ENCODE assay signal across 9 cellular contexts in genomic region chr3:58994746-58995330, GRCh38. TPM values are rescaled to one million over a fixed set of nuclear protein-coding genes. Genes with fewer than 3 reads are reported as not detected.
DNase-seq lines count a peak whose midpoint lies in the region; TF ChIP-seq lines count a peak whose summit lies in the region.
"Had no signal": no experiment of that assay in that cellular context is flagged by ENCODE, and none has a peak within 500 bp of the region (broad histone marks: within the 10 kb centered on the region; RNA-seq: fewer than 3 reads in every experiment).

No MANE protein-coding gene starts in this region.

- in situ Hi-C loops in transverse colon (cut with MboI; ENCODE audit: low pct_ligation_motif_present in 1 of 4, low pct_unique_long_range_greater_than_20kb in 1 of 4, low sequenced_read_pairs in 3 of 4): no loop called here

- no peak overlapping the region for H3K4me3 ChIP-seq in transverse colon

- no peaks in the 10 kb centered on the region for H3K9me3 ChIP-seq in transverse colon

- H3K9me3 Mint-ChIP-seq in HFFc6: no peaks in the 10 kb centered on the region
- H3K9me3 Mint-ChIP-seq: activated naive CD8-positive, alpha-beta T cell treated with anti-CD3 and anti-CD28 coated beads, Interleukin-2, amount 10 ng/mL, durations not matched to agents 7 days and 5 days had no signal

- no peaks in the 10 kb centered on the region for H3K27me3 ChIP-seq in transverse colon

- no peaks in the 10 kb centered on the region for H3K36me3 ChIP-seq in transverse colon

- DNase-seq in SIG-M5 treated with dmso at 0.1 percent for 504 hours (lab: John Stamatoyannopoulos, UW; ENCODE audit: unreplicated experiment): peak; percentile 56
- no peak for DNase-seq in SIG-M5 (lab: John Stamatoyannopoulos, UW)
- DNase-seq in HFFc6: peak; percentile 61
- DNase-seq in NCI-H69 (lab: John Stamatoyannopoulos, UW): peak; percentile 83
- DNase-seq in amniotic epithelial cell (ENCODE audit: low read depth): peak; percentile 67
- peak; percentile 58 for DNase-seq in islet precursor cell
- peak; percentile 18 for DNase-seq in transverse colon
- DNase-seq in GF-D8 (lab: John Stamatoyannopoulos, UW): no peak
- DNase-seq: activated naive CD8-positive, alpha-beta T cell treated with anti-CD3 and anti-CD28 coated beads, Interleukin-2, amount 10 ng/mL, durations not matched to agents 7 days and 5 days had no signal

- intact Hi-C loops in transverse colon (cut with DNase I; ENCODE audit: low total_unique reads): no loop called here

- no peak for TF ChIP-seq EP300 in transverse colon (IDR thresholded peaks at IDR 0.05; ENCODE audit: low read depth)

- 14 to 23% methylated on average over 6 of the region's 6 CpGs for WGBS in transverse colon (ENCODE audit: low coverage in 1 of 2), 2 donors

- H3K4me3 Mint-ChIP-seq in HFFc6: peak overlapping the region; percentile 60
- H3K4me3 Mint-ChIP-seq: activated naive CD8-positive, alpha-beta T cell treated with anti-CD3 and anti-CD28 coated beads, Interleukin-2, amount 10 ng/mL, durations not matched to agents 7 days and 5 days had no signal

- no peak for TF ChIP-seq POLR2A in transverse colon (IDR thresholded peaks at IDR 0.05)

- no peak overlapping the region for H3K27ac ChIP-seq in transverse colon

- H3K4me1 ChIP-seq in transverse colon: no peaks in the 10 kb centered on the region

- TF ChIP-seq CTCF in HFFc6 (IDR thresholded peaks at IDR 0.05): peak; percentile 86
- TF ChIP-seq CTCF in transverse colon (IDR thresholded peaks at IDR 0.05): peak; percentile 41 to 55 (median 48)

- H3K4me1 Mint-ChIP-seq in HFFc6 (ENCODE audit: low read depth): peaks cover 77% of the 10 kb centered on the region

- peak overlapping the region; percentile 59 for H3K27ac Mint-ChIP-seq in HFFc6
- H3K27ac Mint-ChIP-seq: activated naive CD8-positive, alpha-beta T cell treated with anti-CD3 and anti-CD28 coated beads, Interleukin-2, amount 10 ng/mL, durations not matched to agents 7 days and 5 days had no signal

- no peaks in the 10 kb centered on the region for H3K27me3 Mint-ChIP-seq in HFFc6 (ENCODE audit: insufficient read depth)

- no peaks in the 10 kb centered on the region; the same call in 1 of the 2 replicates for H3K36me3 Mint-ChIP-seq in HFFc6 (ENCODE audit: low read depth)
- H3K36me3 Mint-ChIP-seq: activated naive CD8-positive, alpha-beta T cell treated with anti-CD3 and anti-CD28 coated beads, Interleukin-2, amount 10 ng/mL, durations not matched to agents 7 days and 5 days had no signal

RNA-seq across cellular contexts. Expression of gene CFAP20DC, which starts 55.0 kb away (rescaled TPM):
- total RNA-seq in HFFc6 (2021; fragmentation: NEBNext Ultra II Directional; extraction: Animal tissue kit (Norgen Biotek cat#: 25700)): 1 to 10 TPM; 1.2 to 2.6 (median 2.1) TPM
- under 1 TPM in 2 of 4 donors, not detected in 2; 0.20 to 0.82 TPM for total RNA-seq in transverse colon

Comparison
In these comparisons a context has a peak if more than half of its experiments do, and no peak if none do; other contexts are left out.
1. DNase-seq: peak in SIG-M5 treated with dmso at 0.1 percent for 504 hours (single experiment), HFFc6 (single experiment), NCI-H69 (single experiment), amniotic epithelial cell (single experiment), islet precursor cell (single experiment) and transverse colon (single experiment); none in SIG-M5 (single experiment) and GF-D8 (single experiment).